In genomic region chr7:2586326-2587020, GRCh38 we compare ENCODE assay signal across 29 cellular contexts.
"Had no signal": no experiment of that assay in that cellular context is flagged by ENCODE, and none has a peak within 500 bp of the region (broad histone marks: within the 10 kb centered on the region; RNA-seq: fewer than 3 reads in every experiment).

No MANE protein-coding gene starts in this region.

- ATAC-seq: activated CD4-positive, CD25-positive, alpha-beta regulatory T cell treated with anti-CD3 and anti-CD28 coated beads, Interleukin-2, amount 50 U/mL, for 24 hours; activated naive CD8-positive, alpha-beta T cell treated with anti-CD3 and anti-CD28 coated beads, Interleukin-2, amount 50 U/mL, for 24 hours; activated T-cell treated with anti-CD3 and anti-CD28 coated beads, Interleukin-2, amount 50 U/mL, for 4 hours; activated T-helper 17 cell treated with anti-CD3 and anti-CD28 coated beads, Interleukin-2, amount 50 U/mL, for 72 hours; heart left ventricle; left colon; stimulated activated naive B cell treated with anti-CD40 and anti-IgM and Interleukin-4, amounts not matched to agents 10 μg/mL and 1 μg/mL and 100 μg/mL, for 72 hours; upper lobe of right lung had no signal

- H3K4me1 ChIP-seq: heart left ventricle, right atrium auricular region, suprapubic skin, tibial artery, upper lobe of right lung had no signal

- H3K27ac Mint-ChIP-seq: activated naive CD4-positive, alpha-beta T cell treated with anti-CD3 and anti-CD28 coated beads, Interleukin-2, amount 50 U/mL, for 24 hours; activated naive CD8-positive, alpha-beta T cell treated with anti-CD3 and anti-CD28 coated beads, Interleukin-2, amount 50 U/mL, for 24 hours; activated T-helper 17 cell treated with anti-CD3 and anti-CD28 coated beads, Interleukin-2, amount 50 U/mL, for 72 hours; immature natural killer cell; neural progenitor cell; stimulated activated naive B cell treated with anti-CD40 and anti-IgM and Interleukin-4, amounts not matched to agents 10 μg/mL and 1 μg/mL and 100 μg/mL, for 72 hours had no signal

- H3K9me3 ChIP-seq: heart left ventricle, right atrium auricular region, suprapubic skin, tibial artery, upper lobe of right lung had no signal

- H3K4me2 ChIP-seq: neural progenitor cell, smooth muscle cell had no signal

- DNase-seq: activated CD4-positive, alpha-beta T cell treated with anti-CD3 and anti-CD28 coated beads for 48 hours; activated CD4-positive, alpha-beta T cell treated with anti-CD3 and anti-CD28 coated beads, Interleukin-2, amount 50 U/mL, for 48 hours; activated CD8-positive, alpha-beta memory T cell treated with anti-CD3 and anti-CD28 coated beads, Interleukin-2, amount 50 U/mL, for 48 hours; activated gamma-delta T cell treated with Interleukin-2 at 50 U/mL for 16 hours; activated naive CD8-positive, alpha-beta T cell treated with anti-CD3 and anti-CD28 coated beads, Interleukin-2, amount 50 U/mL, for 24 hours; activated T-cell treated with anti-CD3 and anti-CD28 coated beads, Interleukin-2, amount 50 U/mL, for 4 hours; amygdala; caudate nucleus; hypothalamus; immature natural killer cell; kidney; left colon; mammary epithelial cell; stimulated activated CD4-positive, alpha-beta T cell treated with anti-CD3 and anti-CD28 coated beads, Interleukin-1b, Interleukin-23, amount 100 ng/mL, for 48 hours; stimulated activated CD4-positive, alpha-beta T cell treated with anti-CD3 and anti-CD28 coated beads, Interleukin-4, amount 100 ng/mL, for 4 hours; stimulated activated CD8-positive, alpha-beta memory T cell treated with anti-CD3 and anti-CD28 coated beads, Interleukin-4, amount 100 ng/mL, for 48 hours; stimulated activated naive B cell treated with anti-CD40 and anti-IgM and Interleukin-4, amounts not matched to agents 10 μg/mL and 1 μg/mL and 100 μg/mL, for 72 hours; T-helper 9 cell; tibial artery; upper lobe of right lung had no signal

- H2AFZ ChIP-seq: neural progenitor cell had no signal

- H3K4me3 Mint-ChIP-seq: activated naive CD4-positive, alpha-beta T cell treated with anti-CD3 and anti-CD28 coated beads, Interleukin-2, amount 50 U/mL, for 24 hours; activated naive CD8-positive, alpha-beta T cell treated with anti-CD3 and anti-CD28 coated beads, Interleukin-2, amount 50 U/mL, for 24 hours; activated T-cell treated with anti-CD3 and anti-CD28 coated beads, Interleukin-2, amount 50 U/mL, for 4 hours; activated T-helper 17 cell treated with anti-CD3 and anti-CD28 coated beads, Interleukin-2, amount 50 U/mL, for 72 hours; immature natural killer cell; neural progenitor cell; stimulated activated naive B cell treated with anti-CD40 and anti-IgM and Interleukin-4, amounts not matched to agents 10 μg/mL and 1 μg/mL and 100 μg/mL, for 72 hours had no signal

- H3K27me3 Mint-ChIP-seq: activated naive CD4-positive, alpha-beta T cell treated with anti-CD3 and anti-CD28 coated beads, Interleukin-2, amount 50 U/mL, for 24 hours; activated naive CD8-positive, alpha-beta T cell treated with anti-CD3 and anti-CD28 coated beads, Interleukin-2, amount 50 U/mL, for 24 hours; activated T-helper 17 cell treated with anti-CD3 and anti-CD28 coated beads, Interleukin-2, amount 50 U/mL, for 72 hours; stimulated activated naive B cell treated with anti-CD40 and anti-IgM and Interleukin-4, amounts not matched to agents 10 μg/mL and 1 μg/mL and 100 μg/mL, for 72 hours had no signal

- H3K27ac ChIP-seq: heart left ventricle, neural progenitor cell, right atrium auricular region, suprapubic skin, tibial artery, upper lobe of right lung, VCaP had no signal

- H3K4me1 Mint-ChIP-seq: activated naive CD4-positive, alpha-beta T cell treated with anti-CD3 and anti-CD28 coated beads, Interleukin-2, amount 50 U/mL, for 24 hours; activated naive CD8-positive, alpha-beta T cell treated with anti-CD3 and anti-CD28 coated beads, Interleukin-2, amount 50 U/mL, for 24 hours; activated T-helper 17 cell treated with anti-CD3 and anti-CD28 coated beads, Interleukin-2, amount 50 U/mL, for 72 hours; stimulated activated naive B cell treated with anti-CD40 and anti-IgM and Interleukin-4, amounts not matched to agents 10 μg/mL and 1 μg/mL and 100 μg/mL, for 72 hours had no signal

- H3K36me3 ChIP-seq: neural progenitor cell had no signal

- H3K9ac ChIP-seq: neural progenitor cell had no signal

- H3K4me3 ChIP-seq: heart left ventricle, neural progenitor cell, right atrium auricular region, smooth muscle cell, suprapubic skin, tibial artery, upper lobe of right lung had no signal

- H3K9me3 Mint-ChIP-seq: activated naive CD4-positive, alpha-beta T cell treated with anti-CD3 and anti-CD28 coated beads, Interleukin-2, amount 50 U/mL, for 24 hours; activated naive CD8-positive, alpha-beta T cell treated with anti-CD3 and anti-CD28 coated beads, Interleukin-2, amount 50 U/mL, for 24 hours; activated T-cell treated with anti-CD3 and anti-CD28 coated beads, Interleukin-2, amount 50 U/mL, for 4 hours; activated T-helper 17 cell treated with anti-CD3 and anti-CD28 coated beads, Interleukin-2, amount 50 U/mL, for 72 hours; immature natural killer cell; neural progenitor cell; stimulated activated naive B cell treated with anti-CD40 and anti-IgM and Interleukin-4, amounts not matched to agents 10 μg/mL and 1 μg/mL and 100 μg/mL, for 72 hours had no signal

- H3K27me3 ChIP-seq: heart left ventricle, neural progenitor cell, right atrium auricular region, suprapubic skin, tibial artery, upper lobe of right lung had no signal
